Comparison of ENCODE assay signal across 26 cellular contexts in genomic region chr9:17876687-17877086, GRCh38.
"Had no signal": no experiment of that assay in that cellular context is flagged by ENCODE, and none has a peak within 500 bp of the region (broad histone marks: within the 10 kb centered on the region; RNA-seq: fewer than 3 reads in every experiment).

No MANE protein-coding gene starts in this region.

- FAIRE-seq: TTC549 had no signal

- H3K4me3 ChIP-seq: cardiac muscle cell, colonic mucosa, MG63 had no signal

- DNase-seq: activated CD4-positive, CD25-positive, alpha-beta regulatory T cell; activated CD8-positive, alpha-beta memory T cell treated with anti-CD3 and anti-CD28 coated beads, Interleukin-2, amount 50 U/mL, for 4 hours; activated CD8-positive, alpha-beta T cell treated with anti-CD3 and anti-CD28 coated beads for 36 hours; activated gamma-delta T cell treated with Interleukin-2 at 50 U/mL for 16 hours; activated naive CD4-positive, alpha-beta T cell treated with anti-CD3 and anti-CD28 coated beads, Interleukin-2, amount 10 ng/mL, durations not matched to agents 7 days and 5 days; activated naive CD8-positive, alpha-beta T cell treated with anti-CD3 and anti-CD28 coated beads for 36 hours; activated T-cell treated with anti-CD3 and anti-CD28 coated beads, Interleukin-2, amount 50 U/mL, for 72 hours; brain microvascular endothelial cell; colonic mucosa; MG63; MV-4-11; NCI-H1092 treated with DMSO at 0.1 percent for 48 hours; NCI-H1417 treated with DMSO at 0.1 percent for 48 hours; NCI-H1694; NCI-H2029; NCI-H2107; NCI-H2171 treated with DMSO at 0.1 percent for 48 hours; NCI-H345; NCI-H510A; NCI-H526 treated with DMSO at 0.1 percent for 48 hours; NCI-H82; SIG-M5; T-helper 17 cell; T-helper 9 cell had no signal

- ATAC-seq: activated CD8-positive, alpha-beta T cell treated with anti-CD3 and anti-CD28 coated beads for 36 hours; activated T-cell treated with anti-CD3 and anti-CD28 coated beads, Interleukin-2, amount 50 U/mL, for 72 hours; T-helper 17 cell had no signal
